In the genomic region with DNA sequence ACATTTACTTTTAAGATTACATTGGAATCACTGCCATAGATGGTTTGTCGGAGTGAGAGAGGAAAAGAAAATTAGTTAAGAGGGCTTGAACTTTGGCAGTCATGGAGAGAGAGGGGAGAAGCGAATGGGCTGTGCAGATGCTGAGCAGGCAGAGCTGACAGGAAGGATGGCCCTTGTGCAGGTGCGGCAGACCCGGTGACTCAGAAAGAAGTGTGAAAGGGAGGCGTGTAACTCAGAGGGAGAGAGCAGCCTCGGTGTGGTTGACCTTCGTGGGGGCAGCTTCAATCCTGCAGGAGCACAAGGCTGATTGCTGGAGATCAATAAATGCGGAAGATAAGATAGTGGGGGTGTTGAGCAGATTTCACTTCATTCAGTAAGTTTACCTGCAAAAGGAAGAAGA, we compare ENCODE assay signal across 15 cellular contexts.
DNase-seq lines count a peak whose midpoint lies in the region; ATAC-seq and TF ChIP-seq lines count a peak whose summit lies in the region.
"Had no signal": no experiment of that assay in that cellular context is flagged by ENCODE, and none has a peak within 500 bp of the region (broad histone marks: within the 10 kb centered on the region; RNA-seq: fewer than 3 reads in every experiment).

No MANE protein-coding gene starts in this region.

- no peak overlapping the region for H3K27ac ChIP-seq in mesendoderm (ENCODE audit: low read depth, low read length)
- H3K27ac ChIP-seq in upper lobe of left lung: no peak overlapping the region
- no peak overlapping the region for H3K27ac ChIP-seq in gastrocnemius medialis
- H3K27ac ChIP-seq: VCaP had no signal

- no peak overlapping the region for H3K4ac ChIP-seq in mesendoderm (ENCODE audit: low read depth, low read length)

- H3K56ac ChIP-seq in mesendoderm (ENCODE audit: low read length): no peak overlapping the region

- H3K36me3 Mint-ChIP-seq in activated CD8-positive, alpha-beta memory T cell treated with anti-CD3 and anti-CD28 coated beads, Interleukin-2, amount 10 ng/mL, durations not matched to agents 7 days and 5 days: no peaks in the 10 kb centered on the region
- H3K36me3 Mint-ChIP-seq in activated T-helper 17 cell treated with anti-CD3 and anti-CD28 coated beads, Interleukin-2, amount 50 U/mL, for 72 hours (ENCODE audit: low read depth): no peaks in the 10 kb centered on the region

- H4K5ac ChIP-seq in mesendoderm (ENCODE audit: low read length): no peak overlapping the region

- no peak overlapping the region for H2BK5ac ChIP-seq in mesendoderm (ENCODE audit: low read length)

- TF ChIP-seq CTCF in upper lobe of left lung (IDR thresholded peaks at IDR 0.05) (no peak), gastrocnemius medialis (IDR thresholded peaks at IDR 0.05 in 4 of 5, conservative IDR thresholded peaks at IDR 0.05 in 1 of 5) (no peak)

- no peaks in the 10 kb centered on the region for H3K27me3 Mint-ChIP-seq in activated CD8-positive, alpha-beta memory T cell treated with anti-CD3 and anti-CD28 coated beads, Interleukin-2, amount 10 ng/mL, durations not matched to agents 7 days and 5 days
- no peaks in the 10 kb centered on the region for H3K27me3 Mint-ChIP-seq in activated T-helper 17 cell treated with anti-CD3 and anti-CD28 coated beads, Interleukin-2, amount 50 U/mL, for 72 hours

- no peak overlapping the region for H2BK120ac ChIP-seq in mesendoderm (ENCODE audit: low read depth, low read length)

- no peak overlapping the region for H3K23ac ChIP-seq in mesendoderm (ENCODE audit: low read length)

- H3K4me2 ChIP-seq in mesendoderm (ENCODE audit: low read length): no peak overlapping the region
- H3K4me2 ChIP-seq: smooth muscle cell had no signal

- no peak overlapping the region for H2AK5ac ChIP-seq in mesendoderm (ENCODE audit: low read length)

- H3K4me1 ChIP-seq in mesendoderm (ENCODE audit: control insufficient read depth, low read depth, low read length) (peaks cover 1% of the 10 kb centered on the region), upper lobe of left lung (no peaks in the 10 kb centered on the region), gastrocnemius medialis (no peaks in the 10 kb centered on the region)

- H3K4me1 Mint-ChIP-seq in activated CD8-positive, alpha-beta memory T cell treated with anti-CD3 and anti-CD28 coated beads, Interleukin-2, amount 10 ng/mL, durations not matched to agents 7 days and 5 days: peaks cover 16% of the 10 kb centered on the region
- H3K4me1 Mint-ChIP-seq in activated T-helper 17 cell treated with anti-CD3 and anti-CD28 coated beads, Interleukin-2, amount 50 U/mL, for 72 hours: peaks cover 12% of the 10 kb centered on the region

- ATAC-seq in activated CD8-positive, alpha-beta memory T cell treated with anti-CD3 and anti-CD28 coated beads, Interleukin-2, amount 10 ng/mL, durations not matched to agents 7 days and 5 days: peak; percentile 55
- peak; percentile 72 for ATAC-seq in activated T-helper 17 cell treated with anti-CD3 and anti-CD28 coated beads, Interleukin-2, amount 50 U/mL, for 72 hours (replicated peaks)
- no peak for ATAC-seq in upper lobe of left lung (ENCODE audit: low FRiP score in 2 of 2)
- ATAC-seq in gastrocnemius medialis: no peak
- no peak for ATAC-seq in HG03457 (IDR thresholded peaks at IDR 0.05; ENCODE audit: unreplicated experiment)
- ATAC-seq: left ventricle myocardium superior, SK-N-SH treated with all-trans-retinoic acid at 6 μM for 48 hours had no signal

- DNase-seq in activated CD8-positive, alpha-beta memory T cell treated with anti-CD3 and anti-CD28 coated beads, Interleukin-2, amount 10 ng/mL, durations not matched to agents 7 days and 5 days: no peak
- DNase-seq in activated CD8-positive, alpha-beta memory T cell treated with anti-CD3 and anti-CD28 coated beads for 24 hours: no peak
- DNase-seq in NCI-H146 treated with DMSO at 0.1 percent for 48 hours (lab: John Stamatoyannopoulos, UW; ENCODE audit: unreplicated experiment): peak; percentile 55
- peak; percentile 52 for DNase-seq in mesendoderm
- no peak for DNase-seq in upper lobe of left lung
- DNase-seq in gastrocnemius medialis: no peak
- DNase-seq: left ventricle myocardium superior, NCI-H1694 treated with DMSO at 0.1 percent for 48 hours, NCI-H524 treated with DMSO at 0.1 percent for 48 hours, posterior cingulate gyrus had no signal

- H2BK15ac ChIP-seq in mesendoderm (replicated peaks; ENCODE audit: low read depth): no peak overlapping the region

- no peaks in the 10 kb centered on the region for H3K9me3 Mint-ChIP-seq in activated CD8-positive, alpha-beta memory T cell treated with anti-CD3 and anti-CD28 coated beads, Interleukin-2, amount 10 ng/mL, durations not matched to agents 7 days and 5 days (ENCODE audit: low read depth)
- no peaks in the 10 kb centered on the region for H3K9me3 Mint-ChIP-seq in activated T-helper 17 cell treated with anti-CD3 and anti-CD28 coated beads, Interleukin-2, amount 50 U/mL, for 72 hours

- no peak for TF ChIP-seq EP300 in upper lobe of left lung (IDR thresholded peaks at IDR 0.05)

- no CpG with 5 or more reads among the region's 8 CpGs for WGBS in mesendoderm (ENCODE audit: extremely low coverage, insufficient coverage, low lambda C conversion rate)
- WGBS in upper lobe of left lung, 2 donors: 59 to 71% methylated on average over 8 of the region's 8 CpGs

- H4K8ac ChIP-seq in mesendoderm (ENCODE audit: low read depth, low read length): no peak overlapping the region

- intact Hi-C loops in gastrocnemius medialis (cut with DNase I; ENCODE audit: low total_unique reads): no loop called here

- no peak overlapping the region for H3K18ac ChIP-seq in mesendoderm (ENCODE audit: low read length)

- H3K9ac ChIP-seq in mesendoderm (ENCODE audit: low read length): no peak overlapping the region

- in situ Hi-C loops in gastrocnemius medialis (cut with MboI; ENCODE audit: low sequenced_read_pairs in 4 of 4): loop anchor here in 1 of 4 donors (25.0 kb wide), 1 partner anchor 541 kb away; no protein-coding TSS in a partner anchor

- H3K79me1 ChIP-seq in mesendoderm (ENCODE audit: low read length): no peaks in the 10 kb centered on the region

- no peak overlapping the region for H3K4me3 Mint-ChIP-seq in activated CD8-positive, alpha-beta memory T cell treated with anti-CD3 and anti-CD28 coated beads, Interleukin-2, amount 10 ng/mL, durations not matched to agents 7 days and 5 days
- H3K4me3 Mint-ChIP-seq in activated T-helper 17 cell treated with anti-CD3 and anti-CD28 coated beads, Interleukin-2, amount 50 U/mL, for 72 hours: no peak overlapping the region

- H3K4me3 ChIP-seq in mesendoderm (ENCODE audit: low read length): no peak overlapping the region
- H3K4me3 ChIP-seq in upper lobe of left lung: no peak overlapping the region
- no peak overlapping the region for H3K4me3 ChIP-seq in gastrocnemius medialis
- H3K4me3 ChIP-seq: smooth muscle cell had no signal

- CTCF ChIA-PET in activated CD8-positive, alpha-beta memory T cell treated with anti-CD3 and anti-CD28 coated beads, Interleukin-2, amount 10 ng/mL, durations not matched to agents 7 days and 5 days (lab: Charles Lee): no interaction called here

- TF ChIP-seq POLR2A in upper lobe of left lung (IDR thresholded peaks at IDR 0.05): no peak
- no peak for TF ChIP-seq POLR2A in gastrocnemius medialis (IDR thresholded peaks at IDR 0.05)

- peak overlapping the region; percentile 12 for H3K27ac Mint-ChIP-seq in activated CD8-positive, alpha-beta memory T cell treated with anti-CD3 and anti-CD28 coated beads, Interleukin-2, amount 10 ng/mL, durations not matched to agents 7 days and 5 days
- no peak overlapping the region for H3K27ac Mint-ChIP-seq in activated T-helper 17 cell treated with anti-CD3 and anti-CD28 coated beads, Interleukin-2, amount 50 U/mL, for 72 hours

- H3K27me3 ChIP-seq in mesendoderm (ENCODE audit: insufficient read depth, low read length, poor library complexity) (no peaks in the 10 kb centered on the region), upper lobe of left lung (no peaks in the 10 kb centered on the region), gastrocnemius medialis (no peaks in the 10 kb centered on the region)

- H3K36me3 ChIP-seq in mesendoderm (ENCODE audit: control insufficient read depth, insufficient read depth, low read length) (no peaks in the 10 kb centered on the region), upper lobe of left lung (no peaks in the 10 kb centered on the region), gastrocnemius medialis (no peaks in the 10 kb centered on the region)

- H3K9me3 ChIP-seq in upper lobe of left lung (no peaks in the 10 kb centered on the region), gastrocnemius medialis (no peaks in the 10 kb centered on the region)

- no peaks in the 10 kb centered on the region for H3K79me2 ChIP-seq in mesendoderm (ENCODE audit: control insufficient read depth, insufficient read depth, low read length)

Comparison
In these comparisons a context has a peak if more than half of its experiments do, and no peak if none do; other contexts are left out.
1. ATAC-seq: peak in activated CD8-positive, alpha-beta memory T cell treated with anti-CD3 and anti-CD28 coated beads, Interleukin-2, amount 10 ng/mL, durations not matched to agents 7 days and 5 days (single experiment) and activated T-helper 17 cell treated with anti-CD3 and anti-CD28 coated beads, Interleukin-2, amount 50 U/mL, for 72 hours (single experiment); none in upper lobe of left lung (0 of 2), gastrocnemius medialis (0 of 2) and HG03457 (single experiment).
2. DNase-seq: peak in NCI-H146 treated with DMSO at 0.1 percent for 48 hours (single experiment) and mesendoderm (single experiment); none in activated CD8-positive, alpha-beta memory T cell treated with anti-CD3 and anti-CD28 coated beads, Interleukin-2, amount 10 ng/mL, durations not matched to agents 7 days and 5 days (single experiment), activated CD8-positive, alpha-beta memory T cell treated with anti-CD3 and anti-CD28 coated beads for 24 hours (single experiment), upper lobe of left lung (0 of 2) and gastrocnemius medialis (0 of 2).